ENCODE assay signal across 1 cellular context in genomic region chr6:137115653-137116052, GRCh38.
TF ChIP-seq lines count a peak whose summit lies in the region.

No MANE protein-coding gene starts in this region.

TF ChIP-seq in SK-N-SH, 30 proteins besides CTCF, POLR2A, EP300 and RAD21 (continued from another document):
- no peak for TF ChIP-seq REST (IDR thresholded peaks at IDR 0.05; ENCODE audit: low read depth, low read length)
- TF ChIP-seq ZBTB33 (IDR thresholded peaks at IDR 0.05; ENCODE audit: borderline replicate concordance, low read depth): no peak
- TF ChIP-seq MEF2A (IDR thresholded peaks at IDR 0.05; ENCODE audit: borderline replicate concordance, low read depth): no peak
